16 cellular contexts compared by ENCODE assay signal in the genomic region with DNA sequence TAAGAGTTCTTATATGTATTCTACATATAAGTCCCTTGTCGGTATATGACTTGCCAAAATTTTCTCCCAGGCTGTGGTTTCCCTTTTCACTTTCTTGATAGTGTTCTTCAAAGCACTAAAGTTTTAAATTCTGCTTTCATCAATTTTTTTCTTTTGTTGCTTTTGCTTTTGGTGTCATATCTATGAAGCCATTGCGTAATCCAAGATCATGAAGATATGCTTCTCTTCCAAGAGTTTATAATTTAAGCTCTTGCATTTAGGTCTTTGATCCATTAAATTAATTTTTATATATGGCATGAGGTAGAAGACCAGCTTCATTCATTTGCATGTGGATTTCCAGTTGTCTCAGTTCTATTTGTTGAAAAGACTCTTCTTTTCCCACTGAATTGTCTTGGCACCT.
"Had no signal": no experiment of that assay in that cellular context is flagged by ENCODE, and none has a peak within 500 bp of the region (broad histone marks: within the 10 kb centered on the region; RNA-seq: fewer than 3 reads in every experiment).

No MANE protein-coding gene starts in this region.

- H3K36me3 ChIP-seq: prostate gland had no signal

- H3K9me3 ChIP-seq: prostate gland had no signal

- ATAC-seq: activated naive CD8-positive, alpha-beta T cell treated with anti-CD3 and anti-CD28 coated beads, Interleukin-2, amount 50 U/mL, for 24 hours; sciatic nerve; stimulated activated effector memory CD8-positive, alpha-beta T cell treated with anti-CD3 and anti-CD28 coated beads, Interleukin-12 subunit alpha, Interleukin-12 subunit beta, amount 100 ng/mL, for 72 hours had no signal

- FAIRE-seq: endothelial cell of umbilical vein had no signal

- H3K9me3 Mint-ChIP-seq: activated naive CD8-positive, alpha-beta T cell treated with anti-CD3 and anti-CD28 coated beads, Interleukin-2, amount 50 U/mL, for 24 hours; activated T-helper 1 cell treated with anti-CD3 and anti-CD28 coated beads, Interleukin-12 subunit alpha, Interleukin-12 subunit beta, Interleukin-2, Interleukin-4 antibody, amounts not matched to agents 30 ng/mL and 10 ng/mL and 1 ng/mL, durations not matched to agents 14 hours and 24 hours and 36 hours; stimulated activated effector memory CD8-positive, alpha-beta T cell treated with anti-CD3 and anti-CD28 coated beads, Interleukin-12 subunit alpha, Interleukin-12 subunit beta, amount 100 ng/mL, for 72 hours had no signal

- H3K4me3 Mint-ChIP-seq: activated CD4-positive, alpha-beta T cell treated with anti-CD3 and anti-CD28 coated beads, Interleukin-2, amount 10 ng/mL, durations not matched to agents 7 days and 5 days; activated naive CD8-positive, alpha-beta T cell treated with anti-CD3 and anti-CD28 coated beads, Interleukin-2, amount 50 U/mL, for 24 hours; activated T-helper 1 cell treated with anti-CD3 and anti-CD28 coated beads, Interleukin-12 subunit alpha, Interleukin-12 subunit beta, Interleukin-2, Interleukin-4 antibody, amounts not matched to agents 30 ng/mL and 10 ng/mL and 1 ng/mL, durations not matched to agents 14 hours and 24 hours and 36 hours; nephron progenitor cell; stimulated activated effector memory CD8-positive, alpha-beta T cell treated with anti-CD3 and anti-CD28 coated beads, Interleukin-12 subunit alpha, Interleukin-12 subunit beta, amount 100 ng/mL, for 72 hours had no signal

- H3K27me3 Mint-ChIP-seq: activated CD4-positive, alpha-beta T cell treated with anti-CD3 and anti-CD28 coated beads, Interleukin-2, amount 10 ng/mL, durations not matched to agents 7 days and 5 days; activated naive CD8-positive, alpha-beta T cell treated with anti-CD3 and anti-CD28 coated beads, Interleukin-2, amount 50 U/mL, for 24 hours had no signal

- H3K4me1 Mint-ChIP-seq: nephron progenitor cell had no signal

- H3K27me3 ChIP-seq: foreskin keratinocyte had no signal

- H3K27ac ChIP-seq: foreskin keratinocyte, prostate gland had no signal

- H3K27ac Mint-ChIP-seq: activated CD4-positive, alpha-beta T cell treated with anti-CD3 and anti-CD28 coated beads, Interleukin-2, amount 10 ng/mL, durations not matched to agents 7 days and 5 days; activated naive CD8-positive, alpha-beta T cell treated with anti-CD3 and anti-CD28 coated beads, Interleukin-2, amount 50 U/mL, for 24 hours; activated T-helper 1 cell treated with anti-CD3 and anti-CD28 coated beads, Interleukin-12 subunit alpha, Interleukin-12 subunit beta, Interleukin-2, Interleukin-4 antibody, amounts not matched to agents 30 ng/mL and 10 ng/mL and 1 ng/mL, durations not matched to agents 14 hours and 24 hours and 36 hours; nephron progenitor cell; stimulated activated effector memory CD8-positive, alpha-beta T cell treated with anti-CD3 and anti-CD28 coated beads, Interleukin-12 subunit alpha, Interleukin-12 subunit beta, amount 100 ng/mL, for 72 hours had no signal

- H3K4me3 ChIP-seq: prostate gland had no signal

- DNase-seq: activated CD4-positive, alpha-beta T cell treated with anti-CD3 and anti-CD28 coated beads, Interleukin-2, amount 10 ng/mL, durations not matched to agents 7 days and 5 days; activated CD8-positive, alpha-beta memory T cell treated with anti-CD3 and anti-CD28 coated beads for 24 hours; activated naive CD8-positive, alpha-beta T cell treated with anti-CD3 and anti-CD28 coated beads, Interleukin-2, amount 50 U/mL, for 24 hours; central memory CD4-positive, alpha-beta T cell; cortex of kidney; effector CD4-positive, alpha-beta T cell; kidney glomerular epithelial cell; mesendoderm; nephron progenitor cell; SW 1271 had no signal
